29 cellular contexts compared by ENCODE assay signal in the genomic region with DNA sequence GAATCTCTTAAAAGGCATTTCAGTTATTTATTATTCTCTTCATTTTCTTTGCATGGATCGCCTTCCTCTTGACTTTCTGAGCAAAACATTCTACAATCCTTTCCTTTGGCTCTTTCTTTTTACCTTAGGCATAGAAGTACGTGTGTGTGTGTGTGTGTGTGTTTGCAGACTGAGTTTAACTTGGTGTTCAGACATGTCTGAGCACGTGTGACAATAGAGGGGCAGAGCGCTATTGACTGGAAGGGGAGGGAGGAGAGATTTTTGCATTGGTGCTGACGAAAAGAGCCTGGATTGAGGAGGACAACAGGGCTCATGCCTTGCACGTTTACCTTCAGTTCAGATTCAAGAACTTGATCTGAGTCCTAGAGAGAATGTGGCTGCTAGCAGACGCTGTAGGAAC.
"Had no signal": no experiment of that assay in that cellular context is flagged by ENCODE, and none has a peak within 500 bp of the region (broad histone marks: within the 10 kb centered on the region; RNA-seq: fewer than 3 reads in every experiment).

No MANE protein-coding gene starts in this region.

- H3K27me3 ChIP-seq: colonic mucosa, gastrocnemius medialis, neural progenitor cell, right atrium auricular region, transverse colon, upper lobe of right lung had no signal

- H3K4me2 ChIP-seq: neural progenitor cell, smooth muscle cell had no signal

- H3K36me3 ChIP-seq: colonic mucosa, gastrocnemius medialis, left lung, neural progenitor cell, prostate gland, right atrium auricular region, suprapubic skin, transverse colon, upper lobe of right lung had no signal

- H3K27ac Mint-ChIP-seq: dendritic cell treated with granulocyte-macrophage colony-stimulating factor and Interleukin-4, amounts not matched to agents 40 ng/mL and 50 ng/mL, for 4 days; endodermal cell; naive thymus-derived CD4-positive, alpha-beta T cell; nephron; neural progenitor cell; stimulated activated naive CD8-positive, alpha-beta T cell treated with anti-CD3 and anti-CD28 coated beads, Interleukin-15, amount 100 ng/mL, for 72 hours had no signal

- H3K4me1 ChIP-seq: colonic mucosa, gastrocnemius medialis, left lung, neural progenitor cell, prostate gland, right atrium auricular region, suprapubic skin, transverse colon, upper lobe of right lung had no signal

- H3K27ac ChIP-seq: colonic mucosa, gastrocnemius medialis, left lung, neural progenitor cell, prostate gland, right atrium auricular region, suprapubic skin, transverse colon, upper lobe of right lung had no signal

- H3K9me3 ChIP-seq: colonic mucosa, gastrocnemius medialis, left lung, prostate gland, right atrium auricular region, suprapubic skin, transverse colon, upper lobe of right lung had no signal

- H3K9ac ChIP-seq: neural progenitor cell had no signal

- DNase-seq: colonic mucosa; effector CD8-positive, alpha-beta T cell; endodermal cell; erythroblast; gastrocnemius medialis; head of caudate nucleus; left cardiac atrium; left lung; mesendoderm; midbrain; naive thymus-derived CD4-positive, alpha-beta T cell; nucleus accumbens; stimulated activated CD4-positive, alpha-beta T cell treated with anti-CD3 and anti-CD28 coated beads, Interleukin-12 subunit alpha, Interleukin-12 subunit beta, amount 100 ng/mL, for 4 hours; stimulated activated CD4-positive, alpha-beta T cell treated with anti-CD3 and anti-CD28 coated beads, Interleukin-1b, Interleukin-23, amount 100 ng/mL, for 48 hours; stimulated activated CD4-positive, alpha-beta T cell treated with anti-CD3 and anti-CD28 coated beads, Interleukin-4, amount 100 ng/mL, for 1 hour; stimulated activated CD8-positive, alpha-beta memory T cell treated with anti-CD3 and anti-CD28 coated beads, Interleukin-4, amount 100 ng/mL, for 48 hours; stimulated activated naive CD4-positive, alpha-beta T cell; stimulated activated naive CD8-positive, alpha-beta T cell treated with anti-CD3 and anti-CD28 coated beads, Interleukin-15, amount 100 ng/mL, for 72 hours; transverse colon; upper lobe of right lung had no signal

- FAIRE-seq: islet of Langerhans had no signal

- H3K36me3 Mint-ChIP-seq: naive thymus-derived CD4-positive, alpha-beta T cell; neural progenitor cell had no signal

- H3K9me3 Mint-ChIP-seq: dendritic cell treated with granulocyte-macrophage colony-stimulating factor and Interleukin-4, amounts not matched to agents 40 ng/mL and 50 ng/mL, for 4 days; endodermal cell; neural progenitor cell; stimulated activated naive CD8-positive, alpha-beta T cell treated with anti-CD3 and anti-CD28 coated beads, Interleukin-15, amount 100 ng/mL, for 72 hours had no signal

- H3K4me3 ChIP-seq: colonic mucosa, gastrocnemius medialis, left lung, neural progenitor cell, prostate gland, right atrium auricular region, smooth muscle cell, suprapubic skin, transverse colon, upper lobe of right lung had no signal

- ATAC-seq: gastrocnemius medialis; left cardiac atrium; left lung; naive thymus-derived CD4-positive, alpha-beta T cell; sciatic nerve; upper lobe of right lung had no signal

- H3K4me1 Mint-ChIP-seq: endodermal cell; naive thymus-derived CD4-positive, alpha-beta T cell; nephron; stimulated activated naive CD8-positive, alpha-beta T cell treated with anti-CD3 and anti-CD28 coated beads, Interleukin-15, amount 100 ng/mL, for 72 hours had no signal

- H3K4me3 Mint-ChIP-seq: dendritic cell treated with granulocyte-macrophage colony-stimulating factor and Interleukin-4, amounts not matched to agents 40 ng/mL and 50 ng/mL, for 4 days; endodermal cell; naive thymus-derived CD4-positive, alpha-beta T cell; nephron; neural progenitor cell; stimulated activated naive CD8-positive, alpha-beta T cell treated with anti-CD3 and anti-CD28 coated beads, Interleukin-15, amount 100 ng/mL, for 72 hours had no signal

- H2AFZ ChIP-seq: neural progenitor cell had no signal
